17 cellular contexts compared by ENCODE assay signal in genomic region chr3:59444293-59444671, GRCh38.
DNase-seq lines count a peak whose midpoint lies in the region; ATAC-seq, FAIRE-seq and TF ChIP-seq lines count a peak whose summit lies in the region.
"Had no signal": no experiment of that assay in that cellular context is flagged by ENCODE, and none has a peak within 500 bp of the region (broad histone marks: within the 10 kb centered on the region; RNA-seq: fewer than 3 reads in every experiment).

No MANE protein-coding gene starts in this region.

- no peak overlapping the region for H2BK5ac ChIP-seq in mesendoderm (ENCODE audit: low read length)

- no peak overlapping the region for H3K23ac ChIP-seq in mesendoderm (ENCODE audit: low read length)

- peak overlapping the region; percentile 19 for H3K27ac ChIP-seq in effector memory CD4-positive, alpha-beta T cell (ENCODE audit: insufficient read depth, low read length, poor library complexity, severe bottlenecking)
- no peak overlapping the region for H3K27ac ChIP-seq in mesendoderm (ENCODE audit: low read depth, low read length)
- H3K27ac ChIP-seq: right lobe of liver, SK-N-MC, suprapubic skin had no signal

- H2BK15ac ChIP-seq in mesendoderm (replicated peaks; ENCODE audit: low read depth): no peak overlapping the region

- no peaks in the 10 kb centered on the region for H3K79me2 ChIP-seq in mesendoderm (ENCODE audit: control insufficient read depth, insufficient read depth, low read length)

- no CpG with 5 or more reads among the region's 1 CpG for WGBS in mesendoderm (ENCODE audit: extremely low coverage, insufficient coverage, low lambda C conversion rate)

- H3K4me1 ChIP-seq in effector memory CD4-positive, alpha-beta T cell (ENCODE audit: control insufficient read depth, insufficient read depth, low read length, poor library complexity, severe bottlenecking): no peaks in the 10 kb centered on the region
- H3K4me1 ChIP-seq in mesendoderm (ENCODE audit: control insufficient read depth, low read depth, low read length): no peaks in the 10 kb centered on the region
- H3K4me1 ChIP-seq: right lobe of liver, suprapubic skin had no signal

- no peak overlapping the region for H3K4me3 ChIP-seq in GM06990 (replicated peaks; ENCODE audit: low read depth, low read length)
- peak overlapping the region; percentile 11 for H3K4me3 ChIP-seq in effector memory CD4-positive, alpha-beta T cell (ENCODE audit: insufficient read depth, low read depth, low read length, poor library complexity, severe bottlenecking)
- H3K4me3 ChIP-seq in mesendoderm (ENCODE audit: low read length): no peak overlapping the region
- H3K4me3 ChIP-seq: heart right ventricle, right lobe of liver, SK-N-MC, suprapubic skin had no signal

- H2BK120ac ChIP-seq in mesendoderm (ENCODE audit: low read depth, low read length): no peak overlapping the region

- no peak overlapping the region for H3K18ac ChIP-seq in mesendoderm (ENCODE audit: low read length)

- peak; percentile 58 for DNase-seq in GM06990 (ENCODE audit: extremely low read depth, insufficient read length)
- no peak for DNase-seq in effector memory CD4-positive, alpha-beta T cell
- DNase-seq in putamen (ENCODE audit: low spot score): no peak
- no peak for DNase-seq in mesendoderm
- DNase-seq in UCSD-AML1 (lab: John Stamatoyannopoulos, UW; ENCODE audit: unreplicated experiment): no peak
- DNase-seq in RCC 7860 (ENCODE audit: low spot score): no peak
- DNase-seq: cerebellar nuclear complex, heart right ventricle, NCI-H1048, nephron progenitor cell, right lobe of liver had no signal

- no peak for FAIRE-seq in RCC 7860 (lab: Jason Lieb, UNC)
- FAIRE-seq: HTR-8/SVneo had no signal

- ATAC-seq in GM18909 (IDR thresholded peaks at IDR 0.05; ENCODE audit: poor library complexity, unreplicated experiment) (peak; percentile 52), HG03571 (IDR thresholded peaks at IDR 0.05; ENCODE audit: unreplicated experiment) (peak; percentile 54)
- ATAC-seq: heart right ventricle, right lobe of liver, WTC11 had no signal

- no peaks in the 10 kb centered on the region for H3K79me1 ChIP-seq in mesendoderm (ENCODE audit: low read length)

- H3K56ac ChIP-seq in mesendoderm (ENCODE audit: low read length): no peak overlapping the region

- no peak overlapping the region for H2AK5ac ChIP-seq in mesendoderm (ENCODE audit: low read length)

- H3K36me3 ChIP-seq in GM06990 (ENCODE audit: control insufficient read depth, insufficient read depth, low read length): no peaks in the 10 kb centered on the region
- H3K36me3 ChIP-seq in effector memory CD4-positive, alpha-beta T cell (ENCODE audit: control insufficient read depth, insufficient read depth, low read length): no peaks in the 10 kb centered on the region
- no peaks in the 10 kb centered on the region for H3K36me3 ChIP-seq in mesendoderm (ENCODE audit: control insufficient read depth, insufficient read depth, low read length)
- H3K36me3 ChIP-seq: heart right ventricle, right lobe of liver, suprapubic skin had no signal

- no peaks in the 10 kb centered on the region for H3K9me3 ChIP-seq in effector memory CD4-positive, alpha-beta T cell (ENCODE audit: control insufficient read depth, low read length)
- H3K9me3 ChIP-seq: heart right ventricle, right lobe of liver, suprapubic skin had no signal

- H3K27me3 ChIP-seq in GM06990 (replicated peaks; ENCODE audit: control insufficient read depth, insufficient read depth, low read length) (no peaks in the 10 kb centered on the region), mesendoderm (ENCODE audit: insufficient read depth, low read length, poor library complexity) (peaks cover 5% of the 10 kb centered on the region)
- H3K27me3 ChIP-seq in effector memory CD4-positive, alpha-beta T cell (replicated peaks; ENCODE audit: control insufficient read depth, insufficient read depth, low read length, poor library complexity, severe bottlenecking): no peaks in the 10 kb centered on the region
- H3K27me3 ChIP-seq: heart right ventricle, right lobe of liver, suprapubic skin had no signal

- H3K4me2 ChIP-seq in mesendoderm (ENCODE audit: low read length): no peak overlapping the region

- TF ChIP-seq CTCF in GM06990 (IDR thresholded peaks at IDR 0.05; ENCODE audit: insufficient read depth, low read length, poor library complexity, severe bottlenecking): no peak

- no peak overlapping the region for H4K8ac ChIP-seq in mesendoderm (ENCODE audit: low read depth, low read length)

- no peak overlapping the region for H4K5ac ChIP-seq in mesendoderm (ENCODE audit: low read length)

- no peak overlapping the region for H3K4ac ChIP-seq in mesendoderm (ENCODE audit: low read depth, low read length)

- no peak overlapping the region for H3K9ac ChIP-seq in mesendoderm (ENCODE audit: low read length)
